ENCODE assay signal across 19 cellular contexts in genomic region chr4:24991015-24991414, GRCh38. TPM values are rescaled to one million over a fixed set of nuclear protein-coding genes. Genes with fewer than 3 reads are reported as not detected.
DNase-seq lines count a peak whose midpoint lies in the region; ATAC-seq and TF ChIP-seq lines count a peak whose summit lies in the region.
"Had no signal": no experiment of that assay in that cellular context is flagged by ENCODE, and none has a peak within 500 bp of the region (broad histone marks: within the 10 kb centered on the region; RNA-seq: fewer than 3 reads in every experiment).

No MANE protein-coding gene starts in this region.

- H3K27ac ChIP-seq in breast epithelium, result peak overlapping the region in 1 of 2 donors; percentile 38
- no peak overlapping the region for H3K27ac ChIP-seq in upper lobe of right lung
- H3K27ac ChIP-seq: 22Rv1, hepatocyte, neural progenitor cell, suprapubic skin had no signal

- H3K27ac Mint-ChIP-seq in MCF 10A (ENCODE audit: low read depth, unreplicated experiment), result no peak overlapping the region
- no peak overlapping the region for H3K27ac Mint-ChIP-seq in activated CD8-positive, alpha-beta memory T cell treated with anti-CD3 and anti-CD28 coated beads, Interleukin-2, amount 10 ng/mL, durations not matched to agents 7 days and 5 days
- H3K27ac Mint-ChIP-seq: activated naive CD8-positive, alpha-beta T cell treated with anti-CD3 and anti-CD28 coated beads, Interleukin-2, amount 50 U/mL, for 24 hours; neural progenitor cell; T-cell had no signal

- H3K36me3 ChIP-seq in breast epithelium, result no peaks in the 10 kb centered on the region
- no peaks in the 10 kb centered on the region for H3K36me3 ChIP-seq in upper lobe of right lung
- H3K36me3 ChIP-seq: neural progenitor cell, suprapubic skin had no signal

- TF ChIP-seq POLR2A in breast epithelium (IDR thresholded peaks at IDR 0.05), result no peak

- TF ChIP-seq CTCF in MCF 10A (IDR thresholded peaks at IDR 0.05; ENCODE audit: unreplicated experiment), result no peak
- no peak for TF ChIP-seq CTCF in breast epithelium (IDR thresholded peaks at IDR 0.05)
- TF ChIP-seq CTCF in upper lobe of right lung (IDR thresholded peaks at IDR 0.05), result no peak

- H3K36me3 Mint-ChIP-seq in MCF 10A (ENCODE audit: insufficient read depth, unreplicated experiment), result no peaks in the 10 kb centered on the region
- no peaks in the 10 kb centered on the region for H3K36me3 Mint-ChIP-seq in activated CD8-positive, alpha-beta memory T cell treated with anti-CD3 and anti-CD28 coated beads, Interleukin-2, amount 10 ng/mL, durations not matched to agents 7 days and 5 days
- H3K36me3 Mint-ChIP-seq: T-cell had no signal

- no peaks in the 10 kb centered on the region for H3K9me3 Mint-ChIP-seq in MCF 10A (ENCODE audit: unreplicated experiment)
- no peaks in the 10 kb centered on the region for H3K9me3 Mint-ChIP-seq in activated CD8-positive, alpha-beta memory T cell treated with anti-CD3 and anti-CD28 coated beads, Interleukin-2, amount 10 ng/mL, durations not matched to agents 7 days and 5 days (ENCODE audit: low read depth)

- DNase-seq in MCF 10A (ENCODE audit: unreplicated experiment) (peak; percentile 20), breast epithelium (ENCODE audit: low spot score in 2 of 2) (no peak), dermis blood vessel endothelial cell (peak; percentile 98), left ventricle myocardium superior (no peak), upper lobe of right lung (no peak), NCI-H187 (lab: John Stamatoyannopoulos, UW) (no peak), NCI-H510A treated with DMSO at 0.1 percent for 48 hours (lab: John Stamatoyannopoulos, UW) (no peak)
- no peak for DNase-seq in activated CD8-positive, alpha-beta memory T cell treated with anti-CD3 and anti-CD28 coated beads, Interleukin-2, amount 10 ng/mL, durations not matched to agents 7 days and 5 days
- DNase-seq: activated naive CD8-positive, alpha-beta T cell treated with anti-CD3 and anti-CD28 coated beads, Interleukin-2, amount 50 U/mL, for 24 hours; activated T-cell treated with anti-CD3 and anti-CD28 coated beads for 4 hours; NCI-H1048; T-cell had no signal

- H3K9me3 ChIP-seq in breast epithelium, result peaks cover 0 to 5% of the 10 kb centered on the region in 2 donors
- no peaks in the 10 kb centered on the region for H3K9me3 ChIP-seq in upper lobe of right lung
- H3K9me3 ChIP-seq: suprapubic skin had no signal

- POLR2A ChIA-PET in MCF 10A (lab: Yijun Ruan, JAX), result no interaction called here

- H3K4me1 ChIP-seq in breast epithelium (no peaks in the 10 kb centered on the region), upper lobe of right lung (no peaks in the 10 kb centered on the region)
- H3K4me1 ChIP-seq: neural progenitor cell, suprapubic skin had no signal

- CTCF ChIA-PET in MCF 10A (lab: Yijun Ruan, JAX), result interaction anchor here (0.6 to 7.6 kb wide), 2 partner anchors 10 to 265 kb away, joined by 3 to 49 read pairs; no protein-coding TSS in a partner anchor
- CTCF ChIA-PET in activated CD8-positive, alpha-beta memory T cell treated with anti-CD3 and anti-CD28 coated beads, Interleukin-2, amount 10 ng/mL, durations not matched to agents 7 days and 5 days (lab: Charles Lee), result interaction anchor here (1.2 kb wide), 1 partner anchor 11 kb away, joined by 3 read pairs; no protein-coding TSS in a partner anchor

- no peaks in the 10 kb centered on the region for H3K27me3 Mint-ChIP-seq in MCF 10A (ENCODE audit: insufficient read depth, unreplicated experiment)
- H3K27me3 Mint-ChIP-seq in activated CD8-positive, alpha-beta memory T cell treated with anti-CD3 and anti-CD28 coated beads, Interleukin-2, amount 10 ng/mL, durations not matched to agents 7 days and 5 days, result no peaks in the 10 kb centered on the region

- ATAC-seq in left ventricle myocardium superior (peak; percentile 74), upper lobe of right lung (peak; percentile 27)
- no peak for ATAC-seq in activated CD8-positive, alpha-beta memory T cell treated with anti-CD3 and anti-CD28 coated beads, Interleukin-2, amount 10 ng/mL, durations not matched to agents 7 days and 5 days
- ATAC-seq: activated CD4-positive, CD25-positive, alpha-beta regulatory T cell treated with anti-CD3 and anti-CD28 coated beads, Interleukin-2, amount 50 U/mL, for 24 hours; activated naive CD8-positive, alpha-beta T cell treated with anti-CD3 and anti-CD28 coated beads, Interleukin-2, amount 50 U/mL, for 24 hours; T-cell had no signal

- no peaks in the 10 kb centered on the region for H3K27me3 ChIP-seq in breast epithelium
- H3K27me3 ChIP-seq in upper lobe of right lung, result no peaks in the 10 kb centered on the region
- H3K27me3 ChIP-seq: hepatocyte, neural progenitor cell, suprapubic skin had no signal

- H3K4me3 ChIP-seq in breast epithelium (no peak overlapping the region), upper lobe of right lung (no peak overlapping the region)
- H3K4me3 ChIP-seq: hepatocyte, neural progenitor cell, suprapubic skin had no signal

- H3K4me3 Mint-ChIP-seq in MCF 10A (ENCODE audit: unreplicated experiment), result no peak overlapping the region
- no peak overlapping the region for H3K4me3 Mint-ChIP-seq in activated CD8-positive, alpha-beta memory T cell treated with anti-CD3 and anti-CD28 coated beads, Interleukin-2, amount 10 ng/mL, durations not matched to agents 7 days and 5 days
- H3K4me3 Mint-ChIP-seq: activated naive CD8-positive, alpha-beta T cell treated with anti-CD3 and anti-CD28 coated beads, Interleukin-2, amount 50 U/mL, for 24 hours; neural progenitor cell; T-cell had no signal

- H3K4me1 Mint-ChIP-seq in MCF 10A (ENCODE audit: insufficient read depth, unreplicated experiment), result no peaks in the 10 kb centered on the region
- H3K4me1 Mint-ChIP-seq in activated CD8-positive, alpha-beta memory T cell treated with anti-CD3 and anti-CD28 coated beads, Interleukin-2, amount 10 ng/mL, durations not matched to agents 7 days and 5 days, result no peaks in the 10 kb centered on the region
- H3K4me1 Mint-ChIP-seq: activated naive CD8-positive, alpha-beta T cell treated with anti-CD3 and anti-CD28 coated beads, Interleukin-2, amount 50 U/mL, for 24 hours; neural progenitor cell; T-cell had no signal

- BruUV-seq in MCF 10A (replicated peaks; lab: Mats Ljungman, UMichigan), result no TSS peak

- intact Hi-C loops in MCF 10A (cut with micrococcal nuclease), result no loop called here
- intact Hi-C loops in breast epithelium (cut with DNase I; ENCODE audit: low total_unique reads), result no loop called here
- intact Hi-C loops in left ventricle myocardium superior (cut with micrococcal nuclease), result no loop called here
- intact Hi-C loops in upper lobe of right lung (cut with DNase I), result no loop called here

RNA-seq across cellular contexts. Expression of gene LGI2, which starts 39.7 kb away (rescaled TPM):
- total RNA-seq in MCF 10A (2022) (0.20 TPM in 1 of 2 replicates, not detected in the other), breast epithelium (1 to 10 TPM in 2 of 3 donors, under 1 TPM in 1; 0.33 to 2.2 (median 1.2) TPM), dermis blood vessel endothelial cell (0.05 TPM in 1 of 2 replicates, not detected in the other), left ventricle myocardium superior (2.0 TPM), upper lobe of right lung (0.84 TPM)
- total RNA-seq in activated CD8-positive, alpha-beta memory T cell treated with anti-CD3 and anti-CD28 coated beads, Interleukin-2, amount 10 ng/mL, durations not matched to agents 7 days and 5 days, result not detected
- total RNA-seq: HT-29, NCI-H460 had no signal

Comparison
In these comparisons a context has a peak if more than half of its experiments do, and no peak if none do; other contexts are left out.
1. DNase-seq: peak in MCF 10A (single experiment) and dermis blood vessel endothelial cell (single experiment); none in breast epithelium (0 of 2), left ventricle myocardium superior (single experiment), upper lobe of right lung (single experiment), activated CD8-positive, alpha-beta memory T cell treated with anti-CD3 and anti-CD28 coated beads, Interleukin-2, amount 10 ng/mL, durations not matched to agents 7 days and 5 days (single experiment), NCI-H187 (0 of 2) and NCI-H510A treated with DMSO at 0.1 percent for 48 hours (single experiment).